Comparison of ENCODE assay signal across 10 cellular contexts in the genomic region with DNA sequence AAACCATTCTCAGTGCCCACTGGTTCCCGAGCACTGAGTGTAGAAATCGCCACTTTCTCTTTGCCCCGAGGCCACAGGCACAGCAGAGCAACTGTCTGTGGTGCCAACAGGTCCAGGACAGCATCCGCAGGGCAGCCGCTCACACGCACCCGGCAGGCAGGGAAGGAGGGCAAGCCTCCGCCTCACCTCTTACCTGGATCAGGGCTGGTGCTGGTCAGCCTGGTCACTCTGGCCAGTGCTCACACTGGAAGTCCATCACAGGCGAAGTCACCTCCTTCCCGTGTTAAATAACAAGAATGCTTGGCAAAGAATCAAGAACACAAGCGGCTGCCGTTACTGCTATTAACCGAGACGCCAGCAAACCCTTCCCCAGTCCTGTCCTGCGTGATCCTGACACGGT. TPM values are rescaled to one million over a fixed set of nuclear protein-coding genes. Genes with fewer than 3 reads are reported as not detected.
DNase-seq lines count a peak whose midpoint lies in the region; ATAC-seq, FAIRE-seq and TF ChIP-seq lines count a peak whose summit lies in the region.
"Had no signal": no experiment of that assay in that cellular context is flagged by ENCODE, and none has a peak within 500 bp of the region (broad histone marks: within the 10 kb centered on the region; RNA-seq: fewer than 3 reads in every experiment).

No MANE protein-coding gene starts in this region.

- CTCF ChIA-PET in Panc1 (lab: Charles Lee) = no interaction called here

- no peaks in the 10 kb centered on the region; the same call in 1 of the 2 replicates for H3K27me3 ChIP-seq in GM06990 (replicated peaks; ENCODE audit: control insufficient read depth, insufficient read depth, low read length)
- no peaks in the 10 kb centered on the region for H3K27me3 ChIP-seq in Panc1 (ENCODE audit: control insufficient read depth, insufficient read depth, low read length)
- no peaks in the 10 kb centered on the region for H3K27me3 ChIP-seq in esophagus (ENCODE audit: control insufficient read depth in 1 of 2, insufficient read depth in 2 of 2, low read length in 2 of 2)

- POLR2A ChIA-PET in Panc1 (lab: Charles Lee) = no interaction called here

- ATAC-seq in Panc1 (no peak), HG02678 (IDR thresholded peaks at IDR 0.05; ENCODE audit: unreplicated experiment) (no peak)

- H3K27ac Mint-ChIP-seq in progenitor cell of endocrine pancreas = peak overlapping the region; percentile 94

- peak overlapping the region; percentile 85 for H3K4me3 Mint-ChIP-seq in progenitor cell of endocrine pancreas (ENCODE audit: low read depth)

- peaks cover 33% of the 10 kb centered on the region for H3K36me3 ChIP-seq in GM06990 (ENCODE audit: control insufficient read depth, insufficient read depth, low read length)
- peaks cover 14% of the 10 kb centered on the region for H3K36me3 ChIP-seq in Panc1 (ENCODE audit: control insufficient read depth, insufficient read depth, low read length)
- H3K36me3 ChIP-seq in esophagus (ENCODE audit: control insufficient read depth in 2 of 2, insufficient read depth in 2 of 2, low read length in 1 of 2) = peaks cover 14 to 45% of the 10 kb centered on the region in 2 donors

- WGBS in esophagus, 2 donors = 32 to 42% methylated on average over 16 of the region's 16 CpGs

- no TSS peak for BruUV-seq in Panc1 (replicated peaks; lab: Mats Ljungman, UMichigan)

- intact Hi-C loops in Panc1 (cut with micrococcal nuclease; ENCODE audit: unreplicated experiment) = no loop called here

- FAIRE-seq in HTR-8/SVneo (lab: Jason Lieb, UNC) (no peak), D721Med (lab: Jason Lieb, UNC) (no peak)

- peak overlapping the region; percentile 93 for H3K27ac ChIP-seq in Panc1 (ENCODE audit: low read length)
- H3K27ac ChIP-seq in esophagus (ENCODE audit: low read depth in 2 of 2, low read length in 1 of 2) = peak overlapping the region; percentile 68 to 69

- H3K27me3 Mint-ChIP-seq in progenitor cell of endocrine pancreas = peaks cover 12% of the 10 kb centered on the region

- no peak for DNase-seq in GM06990 (ENCODE audit: extremely low read depth, insufficient read length)
- no peak for DNase-seq in Panc1 (ENCODE audit: low read depth, low spot score)
- DNase-seq in progenitor cell of endocrine pancreas (ENCODE audit: low spot score, unreplicated experiment) = no peak
- no peak for DNase-seq in midbrain (lab: John Stamatoyannopoulos, UW)
- DNase-seq in HTR-8/SVneo (ENCODE audit: insufficient read length, low spot score) = no peak
- DNase-seq in D721Med (ENCODE audit: insufficient read length, low spot score) = no peak
- DNase-seq: anterior cingulate cortex, NCI-H2171 had no signal

- H3K4me1 ChIP-seq in Panc1 (ENCODE audit: control insufficient read depth, insufficient read depth, low read length) (peaks cover 37% of the 10 kb centered on the region), esophagus (ENCODE audit: control insufficient read depth in 2 of 2, insufficient read depth in 2 of 2, low read length in 1 of 2) (peaks cover 3 to 42% of the 10 kb centered on the region in 2 donors)

- H3K4me3 ChIP-seq in GM06990 (replicated peaks; ENCODE audit: low read depth, low read length) = peak overlapping the region; percentile 95
- H3K4me3 ChIP-seq in Panc1 (ENCODE audit: low read depth in 2 of 2, low read length in 2 of 2) = peak overlapping the region; percentile 92 to 96
- peak overlapping the region; percentile 90 to 95 for H3K4me3 ChIP-seq in esophagus (ENCODE audit: low read depth in 1 of 2, low read length in 2 of 2)

- in situ Hi-C loops in Panc1 (cut with HindIII; ENCODE audit: low pct_unique_long_range_greater_than_20kb, low sequenced_read_pairs) = no loop called here

- no peaks in the 10 kb centered on the region for H3K9me3 Mint-ChIP-seq in progenitor cell of endocrine pancreas (ENCODE audit: low read depth)

- H3K36me3 Mint-ChIP-seq in progenitor cell of endocrine pancreas (ENCODE audit: insufficient read depth) = peaks cover 13% of the 10 kb centered on the region

- TF ChIP-seq CTCF in GM06990 (IDR thresholded peaks at IDR 0.05; ENCODE audit: insufficient read depth, low read length, poor library complexity, severe bottlenecking) (no peak), Panc1 (IDR thresholded peaks at IDR 0.05) (no peak), progenitor cell of endocrine pancreas (IDR thresholded peaks at IDR 0.05; ENCODE audit: unreplicated experiment) (no peak), D721Med (IDR thresholded peaks at IDR 0.05; ENCODE audit: insufficient read depth, missing control alignments) (no peak)

- H3K9me3 ChIP-seq in Panc1 (ENCODE audit: control insufficient read depth, insufficient read depth, low read depth, low read length) (no peaks in the 10 kb centered on the region), esophagus (ENCODE audit: control insufficient read depth in 2 of 2, insufficient read depth in 1 of 2, low read depth in 1 of 2, low read length in 1 of 2) (no peaks in the 10 kb centered on the region)

- H3K4me1 Mint-ChIP-seq in progenitor cell of endocrine pancreas (ENCODE audit: low read depth) = peaks cover 20% of the 10 kb centered on the region

RNA-seq across cellular contexts. Expression of a gene that starts 13.7 kb away (rescaled TPM):
- total RNA-seq in Panc1 (2021; ENCODE audit: unreplicated experiment) (10.6 TPM), progenitor cell of endocrine pancreas (51.3 and 52.9 TPM in 2 replicates)
- polyA plus RNA-seq in Panc1 (2012; ENCODE audit: insufficient read length) = 26.9 TPM
- 1 to 10 TPM; 1.6 to 2.5 TPM for polyA plus RNA-seq in esophagus

RNA-seq across cellular contexts. Expression of a gene that starts 16.6 kb away (rescaled TPM):
- total RNA-seq in Panc1 (2021; ENCODE audit: unreplicated experiment) (not detected), progenitor cell of endocrine pancreas (0.42 TPM in 1 of 2 replicates, not detected in the other)
- not detected for polyA plus RNA-seq in Panc1 (2012; ENCODE audit: insufficient read length)
- polyA plus RNA-seq in esophagus = 10 to 100 TPM in 1 of 2 donors, 1 to 10 TPM in 1; 5.3 to 14.9 TPM

RNA-seq across cellular contexts. Expression of a gene that starts 22.2 kb away (rescaled TPM):
- total RNA-seq in Panc1 (2021; ENCODE audit: unreplicated experiment) = not detected
- not detected for polyA plus RNA-seq in Panc1 (2012; ENCODE audit: insufficient read length)
- polyA plus RNA-seq in esophagus = 10 to 100 TPM in 1 of 2 donors, 1 to 10 TPM in 1; 9.0 to 14.4 TPM
- total RNA-seq in progenitor cell of endocrine pancreas = not detected in 2 replicates

RNA-seq across cellular contexts. Expression of a gene that starts 31.9 kb away (rescaled TPM):
- total RNA-seq in Panc1 (2021; ENCODE audit: unreplicated experiment) (not detected), progenitor cell of endocrine pancreas (not detected in 2 replicates)
- polyA plus RNA-seq in Panc1 (2012; ENCODE audit: insufficient read length) = not detected
- polyA plus RNA-seq in esophagus = not detected

RNA-seq across cellular contexts. Expression of a gene that starts 38.2 kb away (rescaled TPM):
- total RNA-seq in Panc1 (2021; ENCODE audit: unreplicated experiment) (0.05 TPM), progenitor cell of endocrine pancreas (not detected in 2 replicates)
- polyA plus RNA-seq in Panc1 (2012; ENCODE audit: insufficient read length) = 1.0 TPM
- not detected for polyA plus RNA-seq in esophagus
